Comparison of ENCODE assay signal across 16 cellular contexts in genomic region chr22:35398574-35398973, GRCh38. TPM values are rescaled to one million over a fixed set of nuclear protein-coding genes. Genes with fewer than 3 reads are reported as not detected.
DNase-seq lines count a peak whose midpoint lies in the region; ATAC-seq, FAIRE-seq and TF ChIP-seq lines count a peak whose summit lies in the region.
"Had no signal": no experiment of that assay in that cellular context is flagged by ENCODE, and none has a peak within 500 bp of the region (broad histone marks: within the 10 kb centered on the region; RNA-seq: fewer than 3 reads in every experiment).

No MANE protein-coding gene starts in this region.

- H3K27ac ChIP-seq in A549 (peak overlapping the region; percentile 77 to 95), right lobe of liver (peak overlapping the region; percentile 61 to 79 (median 69)), osteoblast (ENCODE audit: low read depth, low read length) (no peak overlapping the region), heart right ventricle (no peak overlapping the region)

- H3K4me2 ChIP-seq in A549 (peak overlapping the region; percentile 64; the same call in 2 of the 3 replicates), osteoblast (ENCODE audit: insufficient read depth, low read length) (no peak overlapping the region)

- no peak overlapping the region for H3K27ac Mint-ChIP-seq in Calu3 (ENCODE audit: unreplicated experiment)
- peak overlapping the region; percentile 94 for H3K27ac Mint-ChIP-seq in T-helper 17 cell

- DNase-seq in A549 (ENCODE audit: low read depth in 1 of 2, low spot score in 1 of 2) (no peak), Calu3 (no peak), T-helper 17 cell (no peak), right lobe of liver (no peak), H7 (no peak), globus pallidus (ENCODE audit: low spot score) (no peak), osteoblast (ENCODE audit: insufficient read length, low spot score, missing footprints) (no peak), heart right ventricle (no peak)
- DNase-seq: activated CD4-positive, alpha-beta T cell treated with anti-CD3 and anti-CD28 coated beads, Interleukin-2, amount 50 U/mL, for 4 hours; aorta; C1 segment of cervical spinal cord; effector CD8-positive, alpha-beta T cell; left cardiac atrium; NCI-H69 had no signal

- no peak for TF ChIP-seq RAD21 in A549 (conservative IDR thresholded peaks at IDR 0.05 in 1 of 2, IDR thresholded peaks at IDR 0.05 in 1 of 2)

- no peak overlapping the region for H2AFZ ChIP-seq in osteoblast (ENCODE audit: low read length)

- POLR2A ChIA-PET in A549 (lab: Yijun Ruan, JAX): interaction anchor here (0.9 kb wide), 1 partner anchor 18 kb away, joined by 5 read pairs; the partner anchor contains the start of gene HMOX1

- no peak for TF ChIP-seq POLR2A in A549 (IDR thresholded peaks at IDR 0.05; ENCODE audit: low read length)
- TF ChIP-seq POLR2A in right lobe of liver (IDR thresholded peaks at IDR 0.05): no peak

- 92% methylated on average over 4 of the region's 4 CpGs for WGBS in A549 (ENCODE audit: missing lambda C conversion rate)
- WGBS in right lobe of liver (ENCODE audit: insufficient coverage, low coverage, low lambda C conversion rate, missing lambda C conversion rate): 95% methylated on average over 4 of the region's 4 CpGs
- 97 to 99% methylated on average over 4 of the region's 4 CpGs for WGBS in heart right ventricle, 2 donors

- H3K4me1 Mint-ChIP-seq in Calu3 (ENCODE audit: low read depth, unreplicated experiment) (peaks cover 21% of the 10 kb centered on the region), T-helper 17 cell (peaks cover 12% of the 10 kb centered on the region)

- no peaks in the 10 kb centered on the region for H3K27me3 ChIP-seq in right lobe of liver
- no peaks in the 10 kb centered on the region for H3K27me3 ChIP-seq in H7 (ENCODE audit: control insufficient read depth, insufficient read depth, low read length)
- no peaks in the 10 kb centered on the region for H3K27me3 ChIP-seq in osteoblast (ENCODE audit: insufficient read depth, low read length)
- H3K27me3 ChIP-seq in heart right ventricle: no peaks in the 10 kb centered on the region
- H3K27me3 ChIP-seq: gastroesophageal sphincter, ovary had no signal

- intact Hi-C loops in Calu3 (cut with micrococcal nuclease; ENCODE audit: unreplicated experiment): loop anchor here (5.0 kb wide), 1 partner anchor 46 kb away; no protein-coding TSS in a partner anchor
- intact Hi-C loops in right lobe of liver (cut with DNase I): no loop called here
- intact Hi-C loops in heart right ventricle (cut with DNase I): no loop called here

- ATAC-seq in A549 (no peak), T-helper 17 cell (no peak), right lobe of liver (no peak), heart right ventricle (no peak)
- ATAC-seq: gastroesophageal sphincter, left cardiac atrium had no signal

- no peaks in the 10 kb centered on the region for H3K9me3 Mint-ChIP-seq in Calu3 (ENCODE audit: low read depth, unreplicated experiment)

- no peak overlapping the region for H3K4me3 ChIP-seq in A549
- no peak overlapping the region for H3K4me3 ChIP-seq in right lobe of liver
- no peak overlapping the region for H3K4me3 ChIP-seq in H7 (ENCODE audit: insufficient read depth, low read depth, low read length)
- no peak overlapping the region for H3K4me3 ChIP-seq in osteoblast (ENCODE audit: insufficient read depth, low read length)
- no peak overlapping the region for H3K4me3 ChIP-seq in heart right ventricle

- H3K4me3 Mint-ChIP-seq in Calu3 (ENCODE audit: low read depth, unreplicated experiment) (peak overlapping the region; percentile 100), T-helper 17 cell (peak overlapping the region; percentile 68)

- BruUV-seq in Calu3 (replicated peaks; lab: Mats Ljungman, UMichigan): no TSS peak

- peaks cover 72% of the 10 kb centered on the region for H3K4me1 ChIP-seq in A549
- peaks cover 0 to 35% (median 18%) of the 10 kb centered on the region in 4 donors for H3K4me1 ChIP-seq in right lobe of liver
- peaks cover 16% of the 10 kb centered on the region for H3K4me1 ChIP-seq in osteoblast (ENCODE audit: insufficient read depth, low read length)
- H3K4me1 ChIP-seq in heart right ventricle: peaks cover 0 to 40% (median 11%) of the 10 kb centered on the region in 9 donors

- H3K79me2 ChIP-seq in osteoblast (ENCODE audit: insufficient read depth, low read length): peaks cover 5% of the 10 kb centered on the region

- TF ChIP-seq CTCF in A549 (IDR thresholded peaks at IDR 0.05) (no peak), Calu3 (IDR thresholded peaks at IDR 0.05; ENCODE audit: unreplicated experiment) (no peak), right lobe of liver (IDR thresholded peaks at IDR 0.05) (no peak), osteoblast (IDR thresholded peaks at IDR 0.05; ENCODE audit: extremely low read depth, low read depth, low read length) (no peak), heart right ventricle (IDR thresholded peaks at IDR 0.05) (no peak)

- H4K20me1 ChIP-seq in osteoblast (ENCODE audit: insufficient read depth, low read length): no peaks in the 10 kb centered on the region

- H3K27me3 Mint-ChIP-seq in Calu3 (ENCODE audit: unreplicated experiment) (no peaks in the 10 kb centered on the region), T-helper 17 cell (peaks cover 2% of the 10 kb centered on the region)

- CTCF ChIA-PET in A549 (lab: Yijun Ruan, JAX) (interaction anchor here (0.9 to 1.0 kb wide), 2 partner anchors 18 to 46 kb away, joined by 3 to 4 read pairs; partner anchors contain the start of gene HMOX1), Calu3 (lab: Charles Lee) (no interaction called here)

- no peak for FAIRE-seq in A549 (lab: Jason Lieb, UNC)

- H3K9me3 ChIP-seq in A549 (no peaks in the 10 kb centered on the region), T-helper 17 cell (ENCODE audit: control insufficient read depth, low read length, poor library complexity, severe bottlenecking) (no peaks in the 10 kb centered on the region), right lobe of liver (no peaks in the 10 kb centered on the region), osteoblast (ENCODE audit: low read depth, low read length) (no peaks in the 10 kb centered on the region), heart right ventricle (no peaks in the 10 kb centered on the region)
- H3K9me3 ChIP-seq: gastroesophageal sphincter, ovary had no signal

- H3K36me3 ChIP-seq in right lobe of liver (no peaks in the 10 kb centered on the region), H7 (replicated peaks; ENCODE audit: control insufficient read depth, insufficient read depth, low read length) (peaks cover 22% of the 10 kb centered on the region), osteoblast (ENCODE audit: insufficient read depth, low read length) (peaks cover 20% of the 10 kb centered on the region), heart right ventricle (peaks cover 0 to 33% (median 5%) of the 10 kb centered on the region in 9 donors)
- H3K36me3 ChIP-seq: ovary had no signal

- no peak for TF ChIP-seq EP300 in A549 (IDR thresholded peaks at IDR 0.05)

- H3K36me3 Mint-ChIP-seq in Calu3 (ENCODE audit: insufficient read depth, unreplicated experiment) (peaks cover 44% of the 10 kb centered on the region), T-helper 17 cell (ENCODE audit: low read depth) (peaks cover 4% of the 10 kb centered on the region)

TF ChIP-seq in A549, 52 proteins besides CTCF, POLR2A, EP300 and RAD21:
- no peak for TF ChIP-seq ESRRA (IDR thresholded peaks at IDR 0.05; ENCODE audit: borderline replicate concordance, low read length)
- TF ChIP-seq MAZ (IDR thresholded peaks at IDR 0.05; ENCODE audit: borderline replicate concordance, low read depth, low read length): no peak
- TF ChIP-seq EHMT2 (IDR thresholded peaks at IDR 0.05; ENCODE audit: low read depth): no peak
- TF ChIP-seq TP53 (CRISPR knock-in tag; IDR thresholded peaks at IDR 0.05): no peak
- TF ChIP-seq CBX8 (IDR thresholded peaks at IDR 0.05): no peak
- no peak for TF ChIP-seq SREBF2 (IDR thresholded peaks at IDR 0.05)
- no peak for TF ChIP-seq HES2 (IDR thresholded peaks at IDR 0.05)
- TF ChIP-seq PHF8 (IDR thresholded peaks at IDR 0.05; ENCODE audit: borderline replicate concordance, low read depth): no peak
- TF ChIP-seq NFE2L2 (conservative IDR thresholded peaks at IDR 0.05; ENCODE audit: low read length): no peak
- TF ChIP-seq RCOR1 (IDR thresholded peaks at IDR 0.05; ENCODE audit: low read depth, low read length): no peak
- TF ChIP-seq NPAS2 (CRISPR knock-in tag; IDR thresholded peaks at IDR 0.05; ENCODE audit: borderline replicate concordance): no peak

RNA-seq across cellular contexts. Expression of gene MCM5, which starts 1.4 kb away (rescaled TPM):
- polyA plus RNA-seq in A549 (2011; rRNA removed) (44.5 and 50.2 TPM in 2 replicates), A549 (2017; fragmentation: RNase III; extraction: RNeasy Plus Mini Kit Qiagen cat#74134 plus additional on column Dnase treatment) (94.4 to 99.1 TPM (median 98.1 TPM) in 3 replicates), heart right ventricle (10 to 100 TPM in 1 of 2 donors, 1 to 10 TPM in 1; 5.7 to 15.1 TPM)
- polyA plus RNA-seq in A549 (2012; cell fraction: cytosol; rRNA removed): 111 and 131 TPM in 2 replicates
- 252 and 280 TPM in 2 replicates for polyA plus RNA-seq in A549 (2012; cell fraction: nucleus; rRNA removed)
- polyA minus RNA-seq in A549 (2011; rRNA and poly(A)+ RNA removed): 92.2 and 97.7 TPM in 2 replicates
- total RNA-seq in Calu3 (2022) (88.4 and 93.0 TPM in 2 replicates), T-helper 17 cell (10 to 100 TPM; 22.6 to 32.6 TPM), right lobe of liver (10 to 100 TPM in 4 of 6 experiments, 1 to 10 TPM in 2; 6.7 to 35.9 (median 13.4) TPM), osteoblast (12.7 and 13.6 TPM in 2 replicates), heart right ventricle (10 to 100 TPM in 7 of 10 donors, 1 to 10 TPM in 3; 7.0 to 21.4 (median 11.2) TPM)
- 266 and 322 TPM in 2 replicates for total RNA-seq in H7 (2014; rRNA removed; shearing (Covaris generic))

RNA-seq across cellular contexts. Expression of gene HMOX1, which starts 17.7 kb away (rescaled TPM):
- polyA plus RNA-seq in A549 (2011; rRNA removed): 97.7 and 129 TPM in 2 replicates
- 295 and 372 TPM in 2 replicates for polyA plus RNA-seq in A549 (2012; cell fraction: cytosol; rRNA removed)
- polyA plus RNA-seq in A549 (2012; cell fraction: nucleus; rRNA removed): 385 and 449 TPM in 2 replicates
- polyA plus RNA-seq in A549 (2017; fragmentation: RNase III; extraction: RNeasy Plus Mini Kit Qiagen cat#74134 plus additional on column Dnase treatment): 374 to 506 TPM (median 426 TPM) in 3 replicates
- polyA minus RNA-seq in A549 (2011; rRNA and poly(A)+ RNA removed): 71.2 and 79.3 TPM in 2 replicates
- 0.73 and 0.85 TPM in 2 replicates for total RNA-seq in Calu3 (2022)
- 1 to 10 TPM; 1.1 to 3.0 TPM for total RNA-seq in T-helper 17 cell
- 100 to 1,000 TPM in 1 of 6 experiments, 10 to 100 TPM in 5; 15.7 to 255 (median 47.2) TPM for total RNA-seq in right lobe of liver
- 8.3 and 20.6 TPM in 2 replicates for total RNA-seq in H7 (2014; rRNA removed; shearing (Covaris generic))
- 411 and 475 TPM in 2 replicates for total RNA-seq in osteoblast
- 10 to 100 TPM in 1 of 10 donors, 1 to 10 TPM in 9; 1.6 to 68.0 (median 4.3) TPM for total RNA-seq in heart right ventricle
- polyA plus RNA-seq in heart right ventricle: 1 to 10 TPM; 3.5 to 4.9 TPM

Comparison
In these comparisons a context has a peak if more than half of its experiments do, and no peak if none do; other contexts are left out.
1. H3K27ac ChIP-seq: peak in A549 (2 of 2) and right lobe of liver (3 of 3); none in osteoblast (single experiment) and heart right ventricle (0 of 10).